Comparison of ENCODE assay signal across 8 cellular contexts in genomic region chr6:44245912-44246662, GRCh38.
DNase-seq lines count a peak whose midpoint lies in the region; ATAC-seq and TF ChIP-seq lines count a peak whose summit lies in the region.

No MANE protein-coding gene starts in this region.

- H3K27ac ChIP-seq in WERI-Rb-1 = peak overlapping the region; percentile 91

- peak; percentile 44 for ATAC-seq in HG02884 (IDR thresholded peaks at IDR 0.05; ENCODE audit: unreplicated experiment)

- H3K9me3 ChIP-seq in WERI-Rb-1 (ENCODE audit: severe bottlenecking) = no peaks in the 10 kb centered on the region

- H3K27me3 ChIP-seq in WERI-Rb-1 (ENCODE audit: insufficient read depth, low read depth, severe bottlenecking) = no peaks in the 10 kb centered on the region

- peaks cover 42% of the 10 kb centered on the region for H3K36me3 ChIP-seq in WERI-Rb-1

- peak; percentile 69 for DNase-seq in NK-92 treated with Interleukin-12 subunit alpha and Interleukin-12 subunit beta, amount 100 ng/mL, for 24 hours (lab: John Stamatoyannopoulos, UW)
- no peak for DNase-seq in NK-92 (lab: John Stamatoyannopoulos, UW; ENCODE audit: unreplicated experiment)
- DNase-seq in NCI-H2029 (lab: John Stamatoyannopoulos, UW) = peak; percentile 60
- peak; percentile 98 for DNase-seq in WERI-Rb-1
- peak; percentile 83 to 92 for DNase-seq in cardiac fibroblast (ENCODE audit: low read depth in 2 of 2)
- peak; percentile 98 for DNase-seq in islet precursor cell
- DNase-seq in stimulated activated CD4-positive, alpha-beta T cell treated with anti-CD3 and anti-CD28 coated beads, Interleukin-12 subunit alpha, Interleukin-12 subunit beta, amount 100 ng/mL, for 48 hours (ENCODE audit: low read depth in 2 of 3, low spot score in 1 of 3) = peak; percentile 75 to 88 (median 76)

- H3K4me3 ChIP-seq in WERI-Rb-1 (ENCODE audit: low read depth, low read length) (peak overlapping the region; percentile 91), cardiac fibroblast (replicated peaks in 1 of 2; ENCODE audit: low read depth in 2 of 2, low read length in 2 of 2) (peak overlapping the region; percentile 82 to 90)

- peak; percentile 63 for TF ChIP-seq CTCF in WERI-Rb-1 (IDR thresholded peaks at IDR 0.05; ENCODE audit: low read depth, low read length)
- no peak for TF ChIP-seq CTCF in cardiac fibroblast (IDR thresholded peaks at IDR 0.05; ENCODE audit: low read depth, low read length)
